Comparison of ENCODE assay signal across 10 cellular contexts in genomic region chr2:227568852-227569169, GRCh38. TPM values are rescaled to one million over a fixed set of nuclear protein-coding genes. Genes with fewer than 3 reads are reported as not detected.
"Had no signal": no experiment of that assay in that cellular context is flagged by ENCODE, and none has a peak within 500 bp of the region (broad histone marks: within the 10 kb centered on the region; RNA-seq: fewer than 3 reads in every experiment).

No MANE protein-coding gene starts in this region.

- FAIRE-seq: H1, H54, HepG2 had no signal

- DNase-seq: H9, HCEC 1CT, KG1 had no signal

- H2AFZ ChIP-seq: GM23338 had no signal

- ATAC-seq: GM23338 had no signal

- H3K4me3 ChIP-seq: GM23338 had no signal

- H3K27ac ChIP-seq: HL-60 had no signal

- H3K4me2 ChIP-seq: GM23338 had no signal

RNA-seq across cellular contexts. Expression of gene SCYGR2, which starts 29.9 kb away (rescaled TPM):
- total RNA-seq: GM23338, H1, H9, HepG2, HT1080 had no signal
- polyA plus RNA-seq: GM23338, H1, HepG2, IgD-negative memory B cell had no signal

RNA-seq across cellular contexts. Expression of gene SCYGR3, which starts 45.8 kb away (rescaled TPM):
- total RNA-seq: GM23338, H1, H9, HepG2, HT1080 had no signal
- polyA plus RNA-seq: GM23338, H1, HepG2, IgD-negative memory B cell had no signal

RNA-seq across cellular contexts. Expression of gene SCYGR4, which starts 48.5 kb away (rescaled TPM):
- total RNA-seq: GM23338, H1, H9, HepG2, HT1080 had no signal
- polyA plus RNA-seq: GM23338, H1, HepG2, IgD-negative memory B cell had no signal
